8 cellular contexts compared by ENCODE assay signal in the genomic region with DNA sequence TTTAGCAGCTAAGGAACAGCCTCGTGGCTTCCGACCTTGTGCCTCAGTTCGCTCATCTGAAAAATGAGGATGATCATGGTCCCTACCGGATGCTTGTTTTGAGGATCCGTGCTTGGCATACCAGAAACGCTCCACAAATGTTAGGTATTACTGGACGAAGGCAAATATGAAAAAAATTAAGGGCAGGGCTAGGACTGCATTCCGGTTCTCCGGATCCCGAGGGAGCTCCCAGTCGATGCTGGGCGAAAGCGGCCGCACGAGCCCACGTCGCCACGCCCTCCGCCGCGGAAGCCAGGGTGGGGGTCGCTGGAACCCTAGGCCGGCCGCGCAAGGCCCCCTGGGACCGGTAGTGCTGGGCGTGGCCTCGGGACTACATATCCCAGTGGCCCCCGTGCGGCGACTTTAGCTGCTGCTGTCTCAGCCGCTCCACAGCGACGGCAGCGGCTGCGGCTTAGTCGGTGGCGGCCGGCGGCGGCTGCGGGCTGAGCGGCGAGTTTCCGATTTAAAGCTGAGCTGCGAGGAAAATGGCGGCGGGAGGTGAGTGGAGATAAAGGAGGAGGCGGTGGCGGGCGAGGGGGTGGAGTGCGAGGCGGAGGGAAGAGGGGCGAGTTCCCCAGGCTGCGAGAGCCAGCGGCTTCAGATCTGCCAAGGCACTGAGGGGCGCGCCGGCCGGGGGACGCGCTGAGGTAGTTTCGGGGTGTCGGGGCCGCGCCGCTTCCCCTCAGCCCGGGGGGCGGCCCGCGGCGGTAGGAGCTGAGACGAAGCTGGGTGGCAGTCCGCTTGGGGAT. TPM values are rescaled to one million over a fixed set of nuclear protein-coding genes. Genes with fewer than 3 reads are reported as not detected.
DNase-seq lines count a peak whose midpoint lies in the region; ATAC-seq and TF ChIP-seq lines count a peak whose summit lies in the region.

A gene (plus strand): TSS at position 405 of the 788 bp plus-strand sequence. CDS start 120,361 bp downstream, outside the sequence.

- no peaks in the 10 kb centered on the region for H3K9me2 ChIP-seq in DOHH2 (replicated peaks; ENCODE audit: control insufficient read depth, low read length)

- ATAC-seq in GM21786 (IDR thresholded peaks at IDR 0.05; ENCODE audit: unreplicated experiment): peak; percentile 73
- peak; percentile 83 to 87 for ATAC-seq in naive thymus-derived CD8-positive, alpha-beta T cell
- ATAC-seq in stimulated activated naive B cell treated with anti-CD40 and anti-IgM and Interleukin-4, amounts not matched to agents 10 μg/mL and 1 μg/mL and 100 μg/mL, for 72 hours (replicated peaks): peak; percentile 87 to 93

- DNase-seq in LHCN-M2 (ENCODE audit: low read depth) (peak; percentile 94), RPMI7951 (ENCODE audit: low read depth) (peak; percentile 97), fibroblast of mammary gland (ENCODE audit: low read depth) (peak; percentile 89)
- peak; percentile 89 for DNase-seq in activated T-helper 1 cell treated with anti-CD3 and anti-CD28 coated beads, Interleukin-12 subunit alpha, Interleukin-12 subunit beta, Interleukin-2, Interleukin-4 antibody, amounts not matched to agents 30 ng/mL and 10 ng/mL and 1 ng/mL, durations not matched to agents 14 hours and 24 hours and 36 hours (ENCODE audit: low spot score)
- DNase-seq in naive thymus-derived CD8-positive, alpha-beta T cell: peak; percentile 73 to 91 (median 86)
- DNase-seq in stimulated activated naive B cell treated with anti-CD40 and anti-IgM and Interleukin-4, amounts not matched to agents 10 μg/mL and 1 μg/mL and 100 μg/mL, for 72 hours: peak; percentile 86

- intact Hi-C loops in activated T-helper 1 cell treated with anti-CD3 and anti-CD28 coated beads, Interleukin-12 subunit alpha, Interleukin-12 subunit beta, Interleukin-2, Interleukin-4 antibody, amounts not matched to agents 30 ng/mL and 10 ng/mL and 1 ng/mL, durations not matched to agents 14 hours and 24 hours and 36 hours (cut with micrococcal nuclease): loop anchor here (1.0 to 5.0 kb wide), 6 partner anchors 8 to 304 kb away; a partner anchor contains a TSS

- peak within 1 kb of the TSS; percentile 99 for H3K27ac Mint-ChIP-seq in activated T-helper 1 cell treated with anti-CD3 and anti-CD28 coated beads, Interleukin-12 subunit alpha, Interleukin-12 subunit beta, Interleukin-2, Interleukin-4 antibody, amounts not matched to agents 30 ng/mL and 10 ng/mL and 1 ng/mL, durations not matched to agents 14 hours and 24 hours and 36 hours
- peak within 1 kb of the TSS; percentile 96 to 98 (median 96) for H3K27ac Mint-ChIP-seq in naive thymus-derived CD8-positive, alpha-beta T cell
- H3K27ac Mint-ChIP-seq in stimulated activated naive B cell treated with anti-CD40 and anti-IgM and Interleukin-4, amounts not matched to agents 10 μg/mL and 1 μg/mL and 100 μg/mL, for 72 hours: peak within 1 kb of the TSS; percentile 100

- H3K4me3 ChIP-seq in DOHH2 (ENCODE audit: low read length) (peak within 1 kb of the TSS; percentile 84), fibroblast of mammary gland (ENCODE audit: control insufficient read depth, low read depth, low read length) (peak within 1 kb of the TSS; percentile 92)

- no peaks in the 10 kb centered on the region for H3K9me3 Mint-ChIP-seq in activated T-helper 1 cell treated with anti-CD3 and anti-CD28 coated beads, Interleukin-12 subunit alpha, Interleukin-12 subunit beta, Interleukin-2, Interleukin-4 antibody, amounts not matched to agents 30 ng/mL and 10 ng/mL and 1 ng/mL, durations not matched to agents 14 hours and 24 hours and 36 hours
- no peaks in the 10 kb centered on the region for H3K9me3 Mint-ChIP-seq in naive thymus-derived CD8-positive, alpha-beta T cell
- H3K9me3 Mint-ChIP-seq in stimulated activated naive B cell treated with anti-CD40 and anti-IgM and Interleukin-4, amounts not matched to agents 10 μg/mL and 1 μg/mL and 100 μg/mL, for 72 hours: no peaks in the 10 kb centered on the region

- POLR2A ChIA-PET in naive thymus-derived CD8-positive, alpha-beta T cell (lab: Charles Lee): interaction anchor here (0.5 to 4.4 kb wide), 18 partner anchors 8 to 1778 kb away, joined by 3 to 46 read pairs (median 4); a partner anchor contains a TSS

- H3K4me1 ChIP-seq in DOHH2 (ENCODE audit: control insufficient read depth, low read length): peaks cover 53% of the 10 kb centered on the region

- peaks cover 32% of the 10 kb centered on the region for H3K36me3 Mint-ChIP-seq in activated T-helper 1 cell treated with anti-CD3 and anti-CD28 coated beads, Interleukin-12 subunit alpha, Interleukin-12 subunit beta, Interleukin-2, Interleukin-4 antibody, amounts not matched to agents 30 ng/mL and 10 ng/mL and 1 ng/mL, durations not matched to agents 14 hours and 24 hours and 36 hours (ENCODE audit: low read depth)
- H3K36me3 Mint-ChIP-seq in naive thymus-derived CD8-positive, alpha-beta T cell: peaks cover 0 to 4% (median 0%) of the 10 kb centered on the region in 3 donors
- peaks cover 17 to 24% of the 10 kb centered on the region in 2 donors for H3K36me3 Mint-ChIP-seq in stimulated activated naive B cell treated with anti-CD40 and anti-IgM and Interleukin-4, amounts not matched to agents 10 μg/mL and 1 μg/mL and 100 μg/mL, for 72 hours

- H3K27me3 Mint-ChIP-seq in activated T-helper 1 cell treated with anti-CD3 and anti-CD28 coated beads, Interleukin-12 subunit alpha, Interleukin-12 subunit beta, Interleukin-2, Interleukin-4 antibody, amounts not matched to agents 30 ng/mL and 10 ng/mL and 1 ng/mL, durations not matched to agents 14 hours and 24 hours and 36 hours (ENCODE audit: insufficient read depth): no peaks in the 10 kb centered on the region
- no peaks in the 10 kb centered on the region for H3K27me3 Mint-ChIP-seq in naive thymus-derived CD8-positive, alpha-beta T cell
- H3K27me3 Mint-ChIP-seq in stimulated activated naive B cell treated with anti-CD40 and anti-IgM and Interleukin-4, amounts not matched to agents 10 μg/mL and 1 μg/mL and 100 μg/mL, for 72 hours: no peaks in the 10 kb centered on the region

- H3K27ac ChIP-seq in DOHH2 (ENCODE audit: low read depth, low read length): peak within 1 kb of the TSS; percentile 80

- peaks cover 13% of the 10 kb centered on the region for H3F3A ChIP-seq in DOHH2 (ENCODE audit: control insufficient read depth, insufficient read depth)

- peak within 1 kb of the TSS; percentile 92 for H3K4me3 Mint-ChIP-seq in activated T-helper 1 cell treated with anti-CD3 and anti-CD28 coated beads, Interleukin-12 subunit alpha, Interleukin-12 subunit beta, Interleukin-2, Interleukin-4 antibody, amounts not matched to agents 30 ng/mL and 10 ng/mL and 1 ng/mL, durations not matched to agents 14 hours and 24 hours and 36 hours
- H3K4me3 Mint-ChIP-seq in naive thymus-derived CD8-positive, alpha-beta T cell: peak within 1 kb of the TSS; percentile 92 to 100 (median 98)
- peak within 1 kb of the TSS; percentile 90 to 100 for H3K4me3 Mint-ChIP-seq in stimulated activated naive B cell treated with anti-CD40 and anti-IgM and Interleukin-4, amounts not matched to agents 10 μg/mL and 1 μg/mL and 100 μg/mL, for 72 hours

- H3K4me1 Mint-ChIP-seq in activated T-helper 1 cell treated with anti-CD3 and anti-CD28 coated beads, Interleukin-12 subunit alpha, Interleukin-12 subunit beta, Interleukin-2, Interleukin-4 antibody, amounts not matched to agents 30 ng/mL and 10 ng/mL and 1 ng/mL, durations not matched to agents 14 hours and 24 hours and 36 hours (ENCODE audit: low read depth): peaks cover 61% of the 10 kb centered on the region
- peaks cover 19 to 42% (median 39%) of the 10 kb centered on the region in 4 donors for H3K4me1 Mint-ChIP-seq in naive thymus-derived CD8-positive, alpha-beta T cell
- peaks cover 25 to 37% of the 10 kb centered on the region in 2 donors for H3K4me1 Mint-ChIP-seq in stimulated activated naive B cell treated with anti-CD40 and anti-IgM and Interleukin-4, amounts not matched to agents 10 μg/mL and 1 μg/mL and 100 μg/mL, for 72 hours

- H3K4me2 ChIP-seq in DOHH2 (ENCODE audit: low read length): peak within 1 kb of the TSS; percentile 95

- H3K36me3 ChIP-seq in DOHH2 (ENCODE audit: control insufficient read depth, low read length): peaks cover 47% of the 10 kb centered on the region

- H3K27me3 ChIP-seq in DOHH2 (ENCODE audit: control insufficient read depth, low read length): no peaks in the 10 kb centered on the region

- no peaks in the 10 kb centered on the region for H3K9me3 ChIP-seq in DOHH2 (ENCODE audit: control insufficient read depth, insufficient read depth, low read length)

- peaks cover 81% of the 10 kb centered on the region for H3K79me2 ChIP-seq in DOHH2 (ENCODE audit: control insufficient read depth, low read length)

- H4K20me1 ChIP-seq in DOHH2 (ENCODE audit: control insufficient read depth, insufficient read depth, low read depth, low read length): peaks cover 9% of the 10 kb centered on the region; the same call in 1 of the 2 replicates

- TF ChIP-seq CTCF in DOHH2 (IDR thresholded peaks at IDR 0.05; ENCODE audit: low read depth, low read length, poor library complexity, severe bottlenecking) (peak; percentile 37), fibroblast of mammary gland (conservative IDR thresholded peaks at IDR 0.05; ENCODE audit: control insufficient read depth, insufficient read depth, low read depth, low read length) (no peak)

RNA-seq across cellular contexts. Expression of the gene that starts here (rescaled TPM):
- 16.1 and 17.5 TPM in 2 replicates for total RNA-seq in LHCN-M2 (2014; rRNA removed)
- 6.5 TPM for polyA plus RNA-seq in LHCN-M2 (2012)
- 40.7 and 47.9 TPM in 2 replicates for total RNA-seq in RPMI7951 (2014; rRNA removed; shearing (Covaris generic))
- 132 and 133 TPM in 2 replicates for total RNA-seq in activated T-helper 1 cell treated with anti-CD3 and anti-CD28 coated beads, Interleukin-12 subunit alpha, Interleukin-12 subunit beta, Interleukin-2, Interleukin-4 antibody, amounts not matched to agents 30 ng/mL and 10 ng/mL and 1 ng/mL, durations not matched to agents 14 hours and 24 hours and 36 hours
- 100 to 1,000 TPM in 1 of 2 experiments, 10 to 100 TPM in 1; 92.0 to 106 TPM for total RNA-seq in naive thymus-derived CD8-positive, alpha-beta T cell
- 10 to 100 TPM; 18.4 to 27.8 (median 20.1) TPM for polyA plus RNA-seq in naive thymus-derived CD8-positive, alpha-beta T cell

Comparison
In these comparisons a context has a peak if more than half of its experiments do, and no peak if none do; other contexts are left out.
1. Peak in every context shown above with its lines: DNase-seq, ATAC-seq, H3K4me3 ChIP-seq and H3K27ac ChIP-seq.